Comparison of ENCODE assay signal across 21 cellular contexts in the genomic region with DNA sequence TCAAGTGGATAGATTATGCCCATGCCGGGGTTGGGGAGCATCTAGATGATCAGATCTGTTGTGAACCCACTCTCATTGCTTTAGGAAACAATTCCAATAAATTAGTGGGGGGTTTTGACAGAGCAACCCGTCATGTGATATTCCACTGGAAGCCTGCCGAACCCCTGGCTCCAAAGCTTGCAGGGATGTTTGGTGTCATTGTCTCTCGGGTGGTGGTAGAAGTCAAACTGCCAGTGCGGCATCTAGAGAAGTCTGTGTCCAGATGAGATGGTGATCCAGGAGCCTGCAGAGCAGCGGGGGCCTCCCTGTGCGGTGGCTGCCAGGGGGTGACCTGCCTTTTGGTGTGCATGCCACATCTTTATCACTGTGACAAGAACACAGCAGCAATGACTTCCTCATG.
DNase-seq lines count a peak whose midpoint lies in the region; ATAC-seq and TF ChIP-seq lines count a peak whose summit lies in the region.
"Had no signal": no experiment of that assay in that cellular context is flagged by ENCODE, and none has a peak within 500 bp of the region (broad histone marks: within the 10 kb centered on the region; RNA-seq: fewer than 3 reads in every experiment).

No MANE protein-coding gene starts in this region.

- H3K27ac Mint-ChIP-seq in nephron: peak overlapping the region in 2 of 3 experiments; percentile 41 to 48
- H3K27ac Mint-ChIP-seq: B cell; CD8-positive, alpha-beta T cell had no signal

- H3K9me3 ChIP-seq in prostate gland: no peaks in the 10 kb centered on the region
- no peaks in the 10 kb centered on the region for H3K9me3 ChIP-seq in suprapubic skin
- H3K9me3 ChIP-seq: A549, Caco-2, MG63, SK-N-SH had no signal

- no peak overlapping the region for H3K4me3 Mint-ChIP-seq in nephron
- H3K4me3 Mint-ChIP-seq: B cell; CD8-positive, alpha-beta T cell had no signal

- H3K27me3 Mint-ChIP-seq in nephron (ENCODE audit: low read depth): peaks cover 21% of the 10 kb centered on the region
- H3K27me3 Mint-ChIP-seq: B cell had no signal

- no peak for TF ChIP-seq EP300 in suprapubic skin (IDR thresholded peaks at IDR 0.05)

- H3K4me3 ChIP-seq in prostate gland (no peak overlapping the region), suprapubic skin (no peak overlapping the region)
- H3K4me3 ChIP-seq: A549, MG63 had no signal

- DNase-seq in caudate nucleus (lab: John Stamatoyannopoulos, UW) (peak in 27 of 61 donors; percentile 2 to 67 (median 15)), head of caudate nucleus (peak in 40 of 42 donors; percentile 8 to 79 (median 54)), prostate gland (ENCODE audit: low spot score) (no peak), suprapubic skin (ENCODE audit: low spot score in 2 of 2) (no peak), NCI-H748 treated with DMSO at 0.1 percent for 48 hours (lab: John Stamatoyannopoulos, UW) (no peak), OCI-M2 (lab: John Stamatoyannopoulos, UW; ENCODE audit: unreplicated experiment) (no peak)
- DNase-seq: Caco-2; CD8-positive, alpha-beta T cell; IMR-90; KG1; MG63; NCI-H2029; NCI-H446 treated with DMSO at 0.1 percent for 48 hours; NCI-H526; SK-N-SH had no signal

- no peaks in the 10 kb centered on the region for H3K9me3 Mint-ChIP-seq in nephron
- H3K9me3 Mint-ChIP-seq: CD8-positive, alpha-beta T cell had no signal

- intact Hi-C loops in head of caudate nucleus (cut with DNase I) (no loop called here), prostate gland (cut with DNase I) (no loop called here)

- no peaks in the 10 kb centered on the region for H3K36me3 Mint-ChIP-seq in nephron (ENCODE audit: low read depth)
- H3K36me3 Mint-ChIP-seq: CD8-positive, alpha-beta T cell had no signal

- no peak for TF ChIP-seq CTCF in nephron (IDR thresholded peaks at IDR 0.05; ENCODE audit: unreplicated experiment in 3 of 3)
- no peak for TF ChIP-seq CTCF in prostate gland (IDR thresholded peaks at IDR 0.05)
- no peak for TF ChIP-seq CTCF in suprapubic skin (IDR thresholded peaks at IDR 0.05)

- WGBS in prostate gland: 95% methylated on average over 7 of the region's 7 CpGs
- 91% methylated on average over 7 of the region's 7 CpGs for WGBS in suprapubic skin

- H3K4me1 ChIP-seq in prostate gland (replicated peaks) (no peaks in the 10 kb centered on the region), suprapubic skin (no peaks in the 10 kb centered on the region)
- H3K4me1 ChIP-seq: A549, Caco-2 had no signal

- peaks cover 31% of the 10 kb centered on the region for H3K4me1 Mint-ChIP-seq in nephron
- H3K4me1 Mint-ChIP-seq: B cell had no signal

- H3K27ac ChIP-seq in caudate nucleus (ENCODE audit: low read depth, low read length) (peak overlapping the region; percentile 58), prostate gland (peak overlapping the region; percentile 5 to 24), suprapubic skin (no peak overlapping the region)
- H3K27ac ChIP-seq: A549, C4-2B had no signal

- H3K36me3 ChIP-seq in prostate gland: no peaks in the 10 kb centered on the region
- H3K36me3 ChIP-seq in suprapubic skin: no peaks in the 10 kb centered on the region
- H3K36me3 ChIP-seq: MG63 had no signal

- no peak for TF ChIP-seq POLR2A in prostate gland (IDR thresholded peaks at IDR 0.05)
- TF ChIP-seq POLR2A in suprapubic skin (IDR thresholded peaks at IDR 0.05): no peak

- no peaks in the 10 kb centered on the region for H3K27me3 ChIP-seq in prostate gland (replicated peaks; ENCODE audit: insufficient read depth)
- H3K27me3 ChIP-seq in suprapubic skin: no peaks in the 10 kb centered on the region

- no peak for ATAC-seq in esophagus mucosa
- ATAC-seq: A549; CD8-positive, alpha-beta T cell; HCT116 had no signal

Comparison
In these comparisons a context has a peak if more than half of its experiments do, and no peak if none do; other contexts are left out.
1. DNase-seq: peak in head of caudate nucleus (40 of 42); none in prostate gland (single experiment), suprapubic skin (0 of 2), NCI-H748 treated with DMSO at 0.1 percent for 48 hours (single experiment) and OCI-M2 (single experiment).